ENCODE assay signal across 1 cellular context in the genomic region with DNA sequence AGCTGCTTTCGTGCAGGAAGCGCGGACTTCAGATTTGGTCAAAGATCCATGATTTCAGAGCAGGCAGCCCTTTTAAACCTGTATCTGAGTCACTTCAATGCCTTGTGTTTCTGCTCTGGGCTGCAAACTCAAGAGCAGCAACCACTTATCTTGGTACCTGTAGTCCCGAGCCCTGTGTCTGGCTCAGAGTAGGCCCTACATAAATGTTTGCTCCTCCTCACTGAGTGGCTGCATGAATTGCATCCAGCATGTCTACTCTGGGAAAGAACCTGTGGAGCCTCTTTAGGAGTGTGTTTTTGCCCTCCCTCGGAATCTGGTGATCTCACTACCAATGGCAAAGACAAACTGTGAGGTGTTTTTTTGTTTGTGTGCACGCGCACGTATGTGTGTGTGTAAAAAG.
TF ChIP-seq lines count a peak whose summit lies in the region.

No MANE protein-coding gene starts in this region.

TF ChIP-seq in H1, 55 proteins besides CTCF, POLR2A, EP300 and RAD21 (continued from another document):
- TF ChIP-seq, protein P1, sequence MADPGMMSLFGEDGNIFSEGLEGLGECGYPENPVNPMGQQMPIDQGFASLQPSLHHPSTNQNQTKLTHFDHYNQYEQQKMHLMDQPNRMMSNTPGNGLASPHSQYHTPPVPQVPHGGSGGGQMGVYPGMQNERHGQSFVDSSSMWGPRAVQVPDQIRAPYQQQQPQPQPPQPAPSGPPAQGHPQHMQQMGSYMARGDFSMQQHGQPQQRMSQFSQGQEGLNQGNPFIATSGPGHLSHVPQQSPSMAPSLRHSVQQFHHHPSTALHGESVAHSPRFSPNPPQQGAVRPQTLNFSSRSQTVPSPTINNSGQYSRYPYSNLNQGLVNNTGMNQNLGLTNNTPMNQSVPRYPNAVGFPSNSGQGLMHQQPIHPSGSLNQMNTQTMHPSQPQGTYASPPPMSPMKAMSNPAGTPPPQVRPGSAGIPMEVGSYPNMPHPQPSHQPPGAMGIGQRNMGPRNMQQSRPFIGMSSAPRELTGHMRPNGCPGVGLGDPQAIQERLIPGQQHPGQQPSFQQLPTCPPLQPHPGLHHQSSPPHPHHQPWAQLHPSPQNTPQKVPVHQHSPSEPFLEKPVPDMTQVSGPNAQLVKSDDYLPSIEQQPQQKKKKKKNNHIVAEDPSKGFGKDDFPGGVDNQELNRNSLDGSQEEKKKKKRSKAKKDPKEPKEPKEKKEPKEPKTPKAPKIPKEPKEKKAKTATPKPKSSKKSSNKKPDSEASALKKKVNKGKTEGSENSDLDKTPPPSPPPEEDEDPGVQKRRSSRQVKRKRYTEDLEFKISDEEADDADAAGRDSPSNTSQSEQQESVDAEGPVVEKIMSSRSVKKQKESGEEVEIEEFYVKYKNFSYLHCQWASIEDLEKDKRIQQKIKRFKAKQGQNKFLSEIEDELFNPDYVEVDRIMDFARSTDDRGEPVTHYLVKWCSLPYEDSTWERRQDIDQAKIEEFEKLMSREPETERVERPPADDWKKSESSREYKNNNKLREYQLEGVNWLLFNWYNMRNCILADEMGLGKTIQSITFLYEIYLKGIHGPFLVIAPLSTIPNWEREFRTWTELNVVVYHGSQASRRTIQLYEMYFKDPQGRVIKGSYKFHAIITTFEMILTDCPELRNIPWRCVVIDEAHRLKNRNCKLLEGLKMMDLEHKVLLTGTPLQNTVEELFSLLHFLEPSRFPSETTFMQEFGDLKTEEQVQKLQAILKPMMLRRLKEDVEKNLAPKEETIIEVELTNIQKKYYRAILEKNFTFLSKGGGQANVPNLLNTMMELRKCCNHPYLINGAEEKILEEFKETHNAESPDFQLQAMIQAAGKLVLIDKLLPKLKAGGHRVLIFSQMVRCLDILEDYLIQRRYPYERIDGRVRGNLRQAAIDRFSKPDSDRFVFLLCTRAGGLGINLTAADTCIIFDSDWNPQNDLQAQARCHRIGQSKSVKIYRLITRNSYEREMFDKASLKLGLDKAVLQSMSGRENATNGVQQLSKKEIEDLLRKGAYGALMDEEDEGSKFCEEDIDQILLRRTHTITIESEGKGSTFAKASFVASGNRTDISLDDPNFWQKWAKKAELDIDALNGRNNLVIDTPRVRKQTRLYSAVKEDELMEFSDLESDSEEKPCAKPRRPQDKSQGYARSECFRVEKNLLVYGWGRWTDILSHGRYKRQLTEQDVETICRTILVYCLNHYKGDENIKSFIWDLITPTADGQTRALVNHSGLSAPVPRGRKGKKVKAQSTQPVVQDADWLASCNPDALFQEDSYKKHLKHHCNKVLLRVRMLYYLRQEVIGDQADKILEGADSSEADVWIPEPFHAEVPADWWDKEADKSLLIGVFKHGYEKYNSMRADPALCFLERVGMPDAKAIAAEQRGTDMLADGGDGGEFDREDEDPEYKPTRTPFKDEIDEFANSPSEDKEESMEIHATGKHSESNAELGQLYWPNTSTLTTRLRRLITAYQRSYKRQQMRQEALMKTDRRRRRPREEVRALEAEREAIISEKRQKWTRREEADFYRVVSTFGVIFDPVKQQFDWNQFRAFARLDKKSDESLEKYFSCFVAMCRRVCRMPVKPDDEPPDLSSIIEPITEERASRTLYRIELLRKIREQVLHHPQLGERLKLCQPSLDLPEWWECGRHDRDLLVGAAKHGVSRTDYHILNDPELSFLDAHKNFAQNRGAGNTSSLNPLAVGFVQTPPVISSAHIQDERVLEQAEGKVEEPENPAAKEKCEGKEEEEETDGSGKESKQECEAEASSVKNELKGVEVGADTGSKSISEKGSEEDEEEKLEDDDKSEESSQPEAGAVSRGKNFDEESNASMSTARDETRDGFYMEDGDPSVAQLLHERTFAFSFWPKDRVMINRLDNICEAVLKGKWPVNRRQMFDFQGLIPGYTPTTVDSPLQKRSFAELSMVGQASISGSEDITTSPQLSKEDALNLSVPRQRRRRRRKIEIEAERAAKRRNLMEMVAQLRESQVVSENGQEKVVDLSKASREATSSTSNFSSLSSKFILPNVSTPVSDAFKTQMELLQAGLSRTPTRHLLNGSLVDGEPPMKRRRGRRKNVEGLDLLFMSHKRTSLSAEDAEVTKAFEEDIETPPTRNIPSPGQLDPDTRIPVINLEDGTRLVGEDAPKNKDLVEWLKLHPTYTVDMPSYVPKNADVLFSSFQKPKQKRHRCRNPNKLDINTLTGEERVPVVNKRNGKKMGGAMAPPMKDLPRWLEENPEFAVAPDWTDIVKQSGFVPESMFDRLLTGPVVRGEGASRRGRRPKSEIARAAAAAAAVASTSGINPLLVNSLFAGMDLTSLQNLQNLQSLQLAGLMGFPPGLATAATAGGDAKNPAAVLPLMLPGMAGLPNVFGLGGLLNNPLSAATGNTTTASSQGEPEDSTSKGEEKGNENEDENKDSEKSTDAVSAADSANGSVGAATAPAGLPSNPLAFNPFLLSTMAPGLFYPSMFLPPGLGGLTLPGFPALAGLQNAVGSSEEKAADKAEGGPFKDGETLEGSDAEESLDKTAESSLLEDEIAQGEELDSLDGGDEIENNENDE (IDR thresholded peaks at IDR 0.05; ENCODE audit: insufficient replicate concordance, low read length), result no peak
- TF ChIP-seq CEBPB (IDR thresholded peaks at IDR 0.05; ENCODE audit: low read depth, low read length) (no peak), RFX5 (IDR thresholded peaks at IDR 0.05; ENCODE audit: borderline replicate concordance, low read depth, low read length) (no peak), CREB1 (IDR thresholded peaks at IDR 0.05) (no peak), KDM5A (IDR thresholded peaks at IDR 0.05; ENCODE audit: low read length) (no peak), MAFK (IDR thresholded peaks at IDR 0.05; ENCODE audit: low read depth, low read length) (no peak)
